In the genomic region with DNA sequence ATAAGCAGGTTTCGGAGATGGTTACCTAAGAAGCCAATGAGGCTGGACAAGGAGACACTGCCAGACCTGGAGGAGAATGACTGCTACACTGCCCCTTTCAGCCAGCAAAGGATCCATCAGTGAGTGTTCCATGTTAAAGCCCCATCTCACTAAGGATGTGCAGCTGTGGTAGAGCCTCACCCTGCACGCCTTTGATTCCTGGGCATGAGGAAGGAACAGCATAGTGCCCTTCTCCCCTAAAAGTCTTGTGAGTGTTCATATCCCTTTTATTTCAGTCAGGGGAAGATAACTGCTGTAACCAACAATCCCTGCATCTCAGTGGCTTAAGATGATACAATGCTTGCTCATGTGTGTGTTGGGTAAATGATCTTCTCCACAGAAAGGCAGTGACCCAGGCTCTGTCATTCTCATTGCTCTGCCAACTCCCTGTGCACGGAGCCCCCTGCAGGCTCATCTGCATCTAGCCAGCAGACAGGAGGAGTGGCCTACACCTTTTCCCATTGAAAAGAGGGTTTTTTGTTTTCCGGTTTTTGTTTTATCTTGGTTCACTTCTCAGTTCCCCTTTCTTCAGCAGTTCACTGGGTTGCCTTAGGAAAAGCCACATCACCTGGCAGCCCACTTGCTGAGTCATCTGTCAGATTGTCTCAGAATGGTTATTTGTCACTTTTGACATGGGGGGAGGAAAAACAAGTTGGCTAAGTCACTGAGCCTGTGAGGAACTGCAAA, we compare ENCODE assay signal across 9 cellular contexts.
DNase-seq lines count a peak whose midpoint lies in the region; TF ChIP-seq lines count a peak whose summit lies in the region.
"Had no signal": no experiment of that assay in that cellular context is flagged by ENCODE, and none has a peak within 500 bp of the region (broad histone marks: within the 10 kb centered on the region; RNA-seq: fewer than 3 reads in every experiment).

No MANE protein-coding gene starts in this region.

- WGBS in HUES64: 48% methylated on average over 4 of the region's 4 CpGs

- peak; percentile 16 for DNase-seq in 8988T
- DNase-seq in GM10266 (ENCODE audit: extremely low spot score): peak; percentile 48
- DNase-seq in H4 (ENCODE audit: low spot score): peak; percentile 68
- DNase-seq in UCSD-AML1 (lab: John Stamatoyannopoulos, UW; ENCODE audit: unreplicated experiment): peak; percentile 62
- peak; percentile 32 for DNase-seq in kidney epithelial cell (ENCODE audit: low read depth)
- no peak for DNase-seq in cerebellar nuclear complex (lab: John Stamatoyannopoulos, UW)
- no peak for DNase-seq in activated T-cell treated with anti-CD3 and anti-CD28 coated beads, Interleukin-2, amount 50 U/mL, for 1 hour

- H3K27ac ChIP-seq in HUES64 (ENCODE audit: low read depth, low read length): peak overlapping the region; percentile 93

- TF ChIP-seq CTCF in GM10266 (IDR thresholded peaks at IDR 0.05; ENCODE audit: control insufficient read depth, insufficient read depth, low read depth, missing control alignments) (peak; percentile 50), kidney epithelial cell (IDR thresholded peaks at IDR 0.05; ENCODE audit: insufficient read depth, low read length, poor library complexity, severe bottlenecking) (peak; percentile 73)

- H3K36me3 ChIP-seq in HUES64 (ENCODE audit: insufficient read depth, low read length) (no peaks in the 10 kb centered on the region), kidney epithelial cell (ENCODE audit: control insufficient read depth, insufficient read depth, low read length) (no peaks in the 10 kb centered on the region)
- H3K36me3 ChIP-seq: thoracic aorta had no signal

- H3K27me3 ChIP-seq in HUES64 (ENCODE audit: insufficient read depth, low read length) (no peaks in the 10 kb centered on the region), kidney epithelial cell (ENCODE audit: control insufficient read depth, insufficient read depth, low read length) (no peaks in the 10 kb centered on the region)

- H3K4me1 ChIP-seq in HUES64 (ENCODE audit: insufficient read depth, low read length): peaks cover 26% of the 10 kb centered on the region

- H3K9me3 ChIP-seq in HUES64 (ENCODE audit: insufficient read depth, low read depth, low read length): no peaks in the 10 kb centered on the region
- H3K9me3 ChIP-seq: thoracic aorta had no signal

- H3K4me3 ChIP-seq in HUES64 (ENCODE audit: low read length) (no peak overlapping the region), kidney epithelial cell (ENCODE audit: low read depth, low read length) (no peak overlapping the region)
- H3K4me3 ChIP-seq: thoracic aorta had no signal

- H3K9ac ChIP-seq in HUES64 (ENCODE audit: low read depth, low read length): peak overlapping the region; percentile 57

Comparison
In these comparisons a context has a peak if more than half of its experiments do, and no peak if none do; other contexts are left out.
1. DNase-seq: peak in 8988T (single experiment), GM10266 (single experiment), H4 (single experiment), UCSD-AML1 (single experiment) and kidney epithelial cell (single experiment); none in cerebellar nuclear complex (0 of 2) and activated T-cell treated with anti-CD3 and anti-CD28 coated beads, Interleukin-2, amount 50 U/mL, for 1 hour (single experiment).